Comparison of ENCODE assay signal across 1 cellular context in the genomic region with DNA sequence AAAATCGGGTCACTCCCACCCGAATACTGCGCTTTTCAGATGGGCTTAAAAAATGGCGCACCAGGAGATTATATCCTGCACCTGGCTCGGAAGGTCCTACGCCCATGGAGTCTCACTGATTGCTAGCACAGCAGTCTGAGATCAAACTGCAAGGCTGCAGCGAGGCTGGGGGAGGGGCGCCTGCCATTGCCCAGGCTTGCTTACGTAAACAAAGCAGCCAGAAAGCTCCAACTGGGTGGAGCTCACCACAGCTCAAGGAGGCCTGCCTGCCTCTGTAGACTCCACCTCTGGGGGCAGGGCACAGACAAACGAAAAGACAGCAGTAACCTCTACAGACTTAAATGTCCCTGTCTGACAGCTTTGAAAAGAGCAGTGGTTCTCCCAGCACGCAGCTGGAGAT.
TF ChIP-seq lines count a peak whose summit lies in the region.

No MANE protein-coding gene starts in this region.

TF ChIP-seq in HepG2, 621 proteins besides CTCF, POLR2A, EP300 and RAD21 (continued from another document):
- TF ChIP-seq, protein P1, sequence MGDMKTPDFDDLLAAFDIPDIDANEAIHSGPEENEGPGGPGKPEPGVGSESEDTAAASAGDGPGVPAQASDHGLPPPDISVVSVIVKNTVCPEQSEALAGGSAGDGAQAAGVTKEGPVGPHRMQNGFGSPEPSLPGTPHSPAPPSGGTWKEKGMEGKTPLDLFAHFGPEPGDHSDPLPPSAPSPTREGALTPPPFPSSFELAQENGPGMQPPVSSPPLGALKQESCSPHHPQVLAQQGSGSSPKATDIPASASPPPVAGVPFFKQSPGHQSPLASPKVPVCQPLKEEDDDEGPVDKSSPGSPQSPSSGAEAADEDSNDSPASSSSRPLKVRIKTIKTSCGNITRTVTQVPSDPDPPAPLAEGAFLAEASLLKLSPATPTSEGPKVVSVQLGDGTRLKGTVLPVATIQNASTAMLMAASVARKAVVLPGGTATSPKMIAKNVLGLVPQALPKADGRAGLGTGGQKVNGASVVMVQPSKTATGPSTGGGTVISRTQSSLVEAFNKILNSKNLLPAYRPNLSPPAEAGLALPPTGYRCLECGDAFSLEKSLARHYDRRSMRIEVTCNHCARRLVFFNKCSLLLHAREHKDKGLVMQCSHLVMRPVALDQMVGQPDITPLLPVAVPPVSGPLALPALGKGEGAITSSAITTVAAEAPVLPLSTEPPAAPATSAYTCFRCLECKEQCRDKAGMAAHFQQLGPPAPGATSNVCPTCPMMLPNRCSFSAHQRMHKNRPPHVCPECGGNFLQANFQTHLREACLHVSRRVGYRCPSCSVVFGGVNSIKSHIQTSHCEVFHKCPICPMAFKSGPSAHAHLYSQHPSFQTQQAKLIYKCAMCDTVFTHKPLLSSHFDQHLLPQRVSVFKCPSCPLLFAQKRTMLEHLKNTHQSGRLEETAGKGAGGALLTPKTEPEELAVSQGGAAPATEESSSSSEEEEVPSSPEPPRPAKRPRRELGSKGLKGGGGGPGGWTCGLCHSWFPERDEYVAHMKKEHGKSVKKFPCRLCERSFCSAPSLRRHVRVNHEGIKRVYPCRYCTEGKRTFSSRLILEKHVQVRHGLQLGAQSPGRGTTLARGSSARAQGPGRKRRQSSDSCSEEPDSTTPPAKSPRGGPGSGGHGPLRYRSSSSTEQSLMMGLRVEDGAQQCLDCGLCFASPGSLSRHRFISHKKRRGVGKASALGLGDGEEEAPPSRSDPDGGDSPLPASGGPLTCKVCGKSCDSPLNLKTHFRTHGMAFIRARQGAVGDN (CRISPR knock-in tag; IDR thresholded peaks at IDR 0.05), result 0 out of 2 replicates have a peak, but pooled peaks have one; percentile 14
